Comparison of ENCODE assay signal across 9 cellular contexts in genomic region chrX:87518504-87518903, GRCh38. TPM values are rescaled to one million over a fixed set of nuclear protein-coding genes. Genes with fewer than 3 reads are reported as not detected.
A peak's percentile ranks its signal among the peaks of the same experiment; 100 is the strongest.
DNase-seq lines count a peak whose midpoint lies in the region; ATAC-seq and TF ChIP-seq lines count a peak whose summit lies in the region.
"Had no signal": no experiment of that assay in that cellular context is flagged by ENCODE, and none has a peak within 500 bp of the region (broad histone marks: within the 10 kb centered on the region; RNA-seq: fewer than 3 reads in every experiment).

No MANE protein-coding gene starts in this region.

- H3K27me3 ChIP-seq in PC-3 (ENCODE audit: low read length), result no peaks in the 10 kb centered on the region
- peaks cover 0 to 67% (median 13%) of the 10 kb centered on the region in 45 donors for H3K27me3 ChIP-seq in dorsolateral prefrontal cortex
- H3K27me3 ChIP-seq in HAP-1 (ENCODE audit: low read depth), result no peaks in the 10 kb centered on the region

- in situ Hi-C loops in HAP-1 (cut with MboI; ENCODE audit: low sequenced_read_pairs), result no loop called here

- H3K4me3 ChIP-seq in PC-3 (ENCODE audit: low read length) (peak overlapping the region; percentile 68), dorsolateral prefrontal cortex (peak overlapping the region; percentile 17 to 73 (median 53)), HAP-1 (no peak overlapping the region)

- DNase-seq in PC-3, result peak; percentile 33
- DNase-seq in dorsolateral prefrontal cortex, result no peak
- DNase-seq in lung microvascular endothelial cell (ENCODE audit: low read depth in 2 of 2), result peak; percentile 45 to 48
- DNase-seq in substantia nigra (lab: John Stamatoyannopoulos, UW), result no peak
- no peak for DNase-seq in HAP-1 (ENCODE audit: low spot score in 2 of 2)
- DNase-seq: activated CD4-positive, alpha-beta T cell treated with anti-CD3 and anti-CD28 coated beads, Interleukin-2, amount 10 ng/mL, durations not matched to agents 24 days and 14 days; activated naive CD4-positive, alpha-beta T cell had no signal

- CTCF ChIA-PET in PC-3 (lab: Charles Lee), result no interaction called here

- H3K36me3 ChIP-seq in PC-3 (ENCODE audit: low read depth, low read length), result no peaks in the 10 kb centered on the region
- no peaks in the 10 kb centered on the region for H3K36me3 ChIP-seq in HAP-1 (replicated peaks)

- peak overlapping the region; percentile 58 for H2AFZ ChIP-seq in PC-3 (ENCODE audit: low read length)

- no peaks in the 10 kb centered on the region for H3F3A ChIP-seq in PC-3 (ENCODE audit: low read length, unreplicated experiment)

- peak overlapping the region; percentile 87 for H3K4me2 ChIP-seq in PC-3 (ENCODE audit: low read length)

- H3K9ac ChIP-seq in PC-3 (ENCODE audit: low read length), result peak overlapping the region; percentile 58; the same call in 1 of the 2 replicates

- no peaks in the 10 kb centered on the region for H4K20me1 ChIP-seq in PC-3 (ENCODE audit: low read length)

- no peak for TF ChIP-seq CTCF in PC-3 (conservative IDR thresholded peaks at IDR 0.05; ENCODE audit: low read depth, low read length)
- no peak for TF ChIP-seq CTCF in dorsolateral prefrontal cortex (IDR thresholded peaks at IDR 0.05 in 54 of 56, conservative IDR thresholded peaks at IDR 0.05 in 2 of 56; ENCODE audit: low read depth in 1 of 56, partially characterized antibody in 56 of 56)

- no peaks in the 10 kb centered on the region for H3K9me2 ChIP-seq in PC-3 (replicated peaks; ENCODE audit: low read length)

- H3K9me3 ChIP-seq in PC-3 (ENCODE audit: low read length), result no peaks in the 10 kb centered on the region
- H3K9me3 ChIP-seq in HAP-1, result no peaks in the 10 kb centered on the region

- BruUV-seq in PC-3 (replicated peaks; lab: Mats Ljungman, UMichigan), result no TSS peak

- H3K27ac ChIP-seq in PC-3 (ENCODE audit: low read length) (peak overlapping the region; percentile 83), dorsolateral prefrontal cortex (peak overlapping the region in 55 of 59 donors; percentile 2 to 93 (median 83)), substantia nigra (ENCODE audit: low read depth, low read length, poor library complexity, severe bottlenecking) (peak overlapping the region; percentile 77)

- POLR2A ChIA-PET in PC-3 (lab: Charles Lee; ENCODE audit: unreplicated experiment), result no interaction called here

- no peaks in the 10 kb centered on the region for H3K79me2 ChIP-seq in PC-3 (ENCODE audit: low read length)

- peak; percentile 23 for ATAC-seq in PC-3
- ATAC-seq in GM21786 (IDR thresholded peaks at IDR 0.05; ENCODE audit: unreplicated experiment), result no peak
- ATAC-seq in HG03354 (IDR thresholded peaks at IDR 0.05; ENCODE audit: poor library complexity, severe bottlenecking, unreplicated experiment), result no peak

- intact Hi-C loops in PC-3 (cut with micrococcal nuclease) (loop anchor here (5.0 kb wide), 2 partner anchors 111 to 144 kb away; no protein-coding TSS in a partner anchor), dorsolateral prefrontal cortex (cut with DNase I) (loop anchor here in 1 of 2 donors (2.0 kb wide), 1 partner anchor 56 kb away; no protein-coding TSS in a partner anchor)

- H3K4me1 ChIP-seq in PC-3 (ENCODE audit: insufficient read depth, low read length) (peaks cover 17% of the 10 kb centered on the region), HAP-1 (0 out of 2 replicates have a peak, but pooled peaks cover 3% of the 10 kb centered on the region)

RNA-seq across cellular contexts. Expression of gene KLHL4, which starts 0.9 kb away (rescaled TPM):
- total RNA-seq in PC-3 (2014; rRNA removed) (1.0 and 1.1 TPM in 2 replicates), dorsolateral prefrontal cortex (10 to 100 TPM in 116 of 120 experiments, 1 to 10 TPM in 4; 5.7 to 46.1 (median 16.2) TPM), lung microvascular endothelial cell (51.8 and 53.2 TPM in 2 replicates)
- total RNA-seq: activated CD4-positive, alpha-beta T cell treated with anti-CD3 and anti-CD28 coated beads, Interleukin-2, amount 10 ng/mL, durations not matched to agents 24 days and 14 days had no signal

Comparison
In these comparisons a context has a peak if more than half of its experiments do, and no peak if none do; other contexts are left out.
1. DNase-seq: peak in PC-3 (single experiment) and lung microvascular endothelial cell (2 of 2); none in dorsolateral prefrontal cortex (0 of 10), substantia nigra (0 of 49) and HAP-1 (0 of 2).
2. Peak in every context shown above with its lines, with median percentiles within 50 percentile points of each other: H3K27ac ChIP-seq.